In genomic region chr2:242022550-242023290, GRCh38 we compare ENCODE assay signal across 19 cellular contexts.
DNase-seq lines count a peak whose midpoint lies in the region; ATAC-seq and TF ChIP-seq lines count a peak whose summit lies in the region.
"Had no signal": no experiment of that assay in that cellular context is flagged by ENCODE, and none has a peak within 500 bp of the region (broad histone marks: within the 10 kb centered on the region; RNA-seq: fewer than 3 reads in every experiment).

No MANE protein-coding gene starts in this region.

- intact Hi-C loops in activated naive CD4-positive, alpha-beta T cell treated with anti-CD3 and anti-CD28 coated beads for 36 hours (cut with micrococcal nuclease) = no loop called here
- intact Hi-C loops in sciatic nerve (cut with DNase I) = no loop called here

- peaks cover 2% of the 10 kb centered on the region for H3K36me3 Mint-ChIP-seq in activated naive CD4-positive, alpha-beta T cell treated with anti-CD3 and anti-CD28 coated beads, Interleukin-2, amount 10 ng/mL, durations not matched to agents 7 days and 5 days
- peaks cover 31% of the 10 kb centered on the region for H3K36me3 Mint-ChIP-seq in activated naive CD4-positive, alpha-beta T cell treated with anti-CD3 and anti-CD28 coated beads for 36 hours (ENCODE audit: low read depth)
- peaks cover 16% of the 10 kb centered on the region for H3K36me3 Mint-ChIP-seq in T-helper 17 cell (ENCODE audit: low read depth)
- H3K36me3 Mint-ChIP-seq in nephron progenitor cell (ENCODE audit: low read depth) = no peaks in the 10 kb centered on the region
- H3K36me3 Mint-ChIP-seq: CD14-positive monocyte had no signal

- ATAC-seq in T-helper 17 cell (no peak), sciatic nerve (peak; percentile 23), HG03097 (IDR thresholded peaks at IDR 0.05; ENCODE audit: low FRiP score, unreplicated experiment) (no peak)

- H3K27me3 Mint-ChIP-seq in activated naive CD4-positive, alpha-beta T cell treated with anti-CD3 and anti-CD28 coated beads, Interleukin-2, amount 10 ng/mL, durations not matched to agents 7 days and 5 days = peaks cover 49% of the 10 kb centered on the region
- H3K27me3 Mint-ChIP-seq in activated naive CD4-positive, alpha-beta T cell treated with anti-CD3 and anti-CD28 coated beads for 36 hours (ENCODE audit: low read depth) = no peaks in the 10 kb centered on the region
- H3K27me3 Mint-ChIP-seq in T-helper 17 cell (peaks cover 57% of the 10 kb centered on the region), nephron progenitor cell (ENCODE audit: low read depth, poor library complexity) (peaks cover 50% of the 10 kb centered on the region)

- H3K4me3 ChIP-seq in Jurkat, Clone E6-1 (ENCODE audit: low read length) = no peak overlapping the region

- CTCF ChIA-PET in activated naive CD4-positive, alpha-beta T cell treated with anti-CD3 and anti-CD28 coated beads, Interleukin-2, amount 10 ng/mL, durations not matched to agents 7 days and 5 days (lab: Charles Lee) = interaction anchor here (0.7 kb wide), 1 partner anchor 9 kb away, joined by 4 read pairs; no protein-coding TSS in a partner anchor
- CTCF ChIA-PET in activated naive CD4-positive, alpha-beta T cell treated with anti-CD3 and anti-CD28 coated beads for 36 hours (lab: Charles Lee) = interaction anchor here (1.0 to 1.6 kb wide), 2 partner anchors 8 to 11 kb away, joined by 3 read pairs; no protein-coding TSS in a partner anchor

- H3K4me1 Mint-ChIP-seq in activated naive CD4-positive, alpha-beta T cell treated with anti-CD3 and anti-CD28 coated beads, Interleukin-2, amount 10 ng/mL, durations not matched to agents 7 days and 5 days = no peaks in the 10 kb centered on the region
- no peaks in the 10 kb centered on the region for H3K4me1 Mint-ChIP-seq in activated naive CD4-positive, alpha-beta T cell treated with anti-CD3 and anti-CD28 coated beads for 36 hours (ENCODE audit: low read depth)
- H3K4me1 Mint-ChIP-seq in T-helper 17 cell (peaks cover 23% of the 10 kb centered on the region), nephron progenitor cell (no peaks in the 10 kb centered on the region)

- no peak overlapping the region for H3K4me3 Mint-ChIP-seq in activated naive CD4-positive, alpha-beta T cell treated with anti-CD3 and anti-CD28 coated beads, Interleukin-2, amount 10 ng/mL, durations not matched to agents 7 days and 5 days
- H3K4me3 Mint-ChIP-seq in activated naive CD4-positive, alpha-beta T cell treated with anti-CD3 and anti-CD28 coated beads for 36 hours = no peak overlapping the region
- no peak overlapping the region for H3K4me3 Mint-ChIP-seq in T-helper 17 cell
- H3K4me3 Mint-ChIP-seq in nephron progenitor cell = no peak overlapping the region

- no peaks in the 10 kb centered on the region for H3K9me3 ChIP-seq in T-helper 17 cell (ENCODE audit: control insufficient read depth, low read length, poor library complexity, severe bottlenecking)
- H3K9me3 ChIP-seq: SK-N-SH had no signal

- peak; percentile 16 for DNase-seq in activated naive CD4-positive, alpha-beta T cell treated with anti-CD3 and anti-CD28 coated beads, Interleukin-2, amount 10 ng/mL, durations not matched to agents 7 days and 5 days
- DNase-seq in activated naive CD4-positive, alpha-beta T cell treated with anti-CD3 and anti-CD28 coated beads for 36 hours = no peak
- peak; percentile 42 for DNase-seq in Jurkat, Clone E6-1 (ENCODE audit: low read depth, low spot score)
- no peak for DNase-seq in T-helper 17 cell
- DNase-seq in sciatic nerve (ENCODE audit: low spot score) = peak; percentile 30
- DNase-seq in NCI-H1694 (lab: John Stamatoyannopoulos, UW) = no peak
- no peak for DNase-seq in nephron progenitor cell
- DNase-seq: COR-L47, DMS153, GOT3, Karpas-422, NCI-H1417 treated with DMSO at 0.1 percent for 48 hours, NCI-H2029 treated with DMSO at 0.1 percent for 48 hours, NCI-H510A treated with DMSO at 0.1 percent for 48 hours, NCI-H82, SHP77, SK-N-SH had no signal

- no peak for TF ChIP-seq CTCF in nephron progenitor cell (IDR thresholded peaks at IDR 0.05)

- peaks cover 22% of the 10 kb centered on the region for H3K9me3 Mint-ChIP-seq in activated naive CD4-positive, alpha-beta T cell treated with anti-CD3 and anti-CD28 coated beads, Interleukin-2, amount 10 ng/mL, durations not matched to agents 7 days and 5 days
- peaks cover 19% of the 10 kb centered on the region for H3K9me3 Mint-ChIP-seq in activated naive CD4-positive, alpha-beta T cell treated with anti-CD3 and anti-CD28 coated beads for 36 hours
- peaks cover 35% of the 10 kb centered on the region for H3K9me3 Mint-ChIP-seq in nephron progenitor cell

- peak overlapping the region; percentile 42 for H3K27ac Mint-ChIP-seq in activated naive CD4-positive, alpha-beta T cell treated with anti-CD3 and anti-CD28 coated beads, Interleukin-2, amount 10 ng/mL, durations not matched to agents 7 days and 5 days
- no peak overlapping the region for H3K27ac Mint-ChIP-seq in activated naive CD4-positive, alpha-beta T cell treated with anti-CD3 and anti-CD28 coated beads for 36 hours
- H3K27ac Mint-ChIP-seq in T-helper 17 cell = peak overlapping the region; percentile 16
- H3K27ac Mint-ChIP-seq in nephron progenitor cell = no peak overlapping the region

Comparison
In these comparisons a context has a peak if more than half of its experiments do, and no peak if none do; other contexts are left out.
1. DNase-seq: peak in activated naive CD4-positive, alpha-beta T cell treated with anti-CD3 and anti-CD28 coated beads, Interleukin-2, amount 10 ng/mL, durations not matched to agents 7 days and 5 days (single experiment), Jurkat, Clone E6-1 (single experiment) and sciatic nerve (single experiment); none in activated naive CD4-positive, alpha-beta T cell treated with anti-CD3 and anti-CD28 coated beads for 36 hours (single experiment), T-helper 17 cell (0 of 3), NCI-H1694 (single experiment) and nephron progenitor cell (single experiment).
2. H3K27ac Mint-ChIP-seq: peak in activated naive CD4-positive, alpha-beta T cell treated with anti-CD3 and anti-CD28 coated beads, Interleukin-2, amount 10 ng/mL, durations not matched to agents 7 days and 5 days (single experiment) and T-helper 17 cell (single experiment); none in activated naive CD4-positive, alpha-beta T cell treated with anti-CD3 and anti-CD28 coated beads for 36 hours (single experiment) and nephron progenitor cell (single experiment).